1 cellular context compared by ENCODE assay signal in genomic region chr4:75705198-75705712, GRCh38.
TF ChIP-seq lines count a peak whose summit lies in the region.

No MANE protein-coding gene starts in this region.

TF ChIP-seq in HCT116, 20 proteins besides CTCF, POLR2A, EP300 and RAD21 (continued from another document):
- TF ChIP-seq REST (IDR thresholded peaks at IDR 0.05; ENCODE audit: low read depth) (no peak), POLR2AphosphoS5 (IDR thresholded peaks at IDR 0.05; ENCODE audit: low read depth, low read length) (no peak), CBX3 (IDR thresholded peaks at IDR 0.05; ENCODE audit: low read depth) (no peak)
